Comparison of ENCODE assay signal across 12 cellular contexts in the genomic region with DNA sequence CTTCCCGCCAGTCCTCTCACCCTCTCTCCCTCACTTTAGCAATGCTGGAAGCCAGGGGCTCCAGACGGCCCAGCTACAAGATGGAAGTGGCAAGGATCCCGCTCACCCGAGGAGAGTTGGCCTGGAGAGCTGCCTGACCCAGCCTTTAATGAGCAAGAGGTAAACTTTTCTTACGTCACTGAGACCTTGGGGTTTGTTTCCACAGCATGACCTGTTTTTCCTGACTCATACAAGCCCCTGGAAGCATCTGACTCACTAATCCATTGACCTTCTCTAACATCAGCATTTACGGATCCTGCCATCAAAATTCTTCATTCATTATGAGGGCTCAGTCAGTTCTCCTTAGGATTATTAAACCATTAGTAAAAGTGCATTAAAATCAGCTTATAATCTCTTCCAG.
DNase-seq lines count a peak whose midpoint lies in the region; TF ChIP-seq lines count a peak whose summit lies in the region.
"Had no signal": no experiment of that assay in that cellular context is flagged by ENCODE, and none has a peak within 500 bp of the region (broad histone marks: within the 10 kb centered on the region; RNA-seq: fewer than 3 reads in every experiment).

No MANE protein-coding gene starts in this region.

- peaks cover 0 to 70% (median 56%) of the 10 kb centered on the region in 4 donors for H3K4me1 ChIP-seq in tibial artery

- TF ChIP-seq CTCF in tibial artery (IDR thresholded peaks at IDR 0.05) = no peak

- DNase-seq in DMS53 (lab: John Stamatoyannopoulos, UW) (peak; percentile 43), DMS53 treated with DMSO at 0.1 percent for 48 hours (lab: John Stamatoyannopoulos, UW; ENCODE audit: unreplicated experiment) (no peak), amniotic epithelial cell (ENCODE audit: low read depth) (peak; percentile 97), glomerular endothelial cell (ENCODE audit: extremely low read depth, low read depth, low spot score) (peak; percentile 71), tibial artery (peak; percentile 69 to 92), NOMO-1 treated with dmso at 0.1 percent for 144 hours (lab: John Stamatoyannopoulos, UW; ENCODE audit: unreplicated experiment) (no peak), NCI-H2081 treated with DMSO at 0.1 percent for 48 hours (lab: John Stamatoyannopoulos, UW) (no peak)
- no peak for DNase-seq in activated T-cell treated with anti-CD3 and anti-CD28 coated beads, Interleukin-2, amount 50 U/mL, for 1 hour
- DNase-seq: endodermal cell, H7, Peyer's patch had no signal

- H3K4me3 ChIP-seq in tibial artery = no peak overlapping the region
- H3K4me3 ChIP-seq: Peyer's patch had no signal

- no peaks in the 10 kb centered on the region for H3K36me3 ChIP-seq in tibial artery
- H3K36me3 ChIP-seq: Peyer's patch had no signal

- H3K27me3 ChIP-seq in tibial artery = no peaks in the 10 kb centered on the region
- H3K27me3 ChIP-seq: Peyer's patch had no signal

- intact Hi-C loops in tibial artery (cut with DNase I; ENCODE audit: low total_unique reads) = loop anchor here (5.0 to 10.0 kb wide), 3 partner anchors 278 to 1023 kb away; a partner anchor contains a TSS

- H3K27ac ChIP-seq in tibial artery = peak overlapping the region; percentile 93 to 94
- H3K27ac ChIP-seq: 22Rv1, Peyer's patch had no signal

- no peaks in the 10 kb centered on the region for H3K9me3 ChIP-seq in tibial artery
- H3K9me3 ChIP-seq: Peyer's patch had no signal

Comparison
In these comparisons a context has a peak if more than half of its experiments do, and no peak if none do; other contexts are left out.
1. DNase-seq: peak in DMS53 (single experiment), amniotic epithelial cell (single experiment), glomerular endothelial cell (single experiment) and tibial artery (2 of 2); none in DMS53 treated with DMSO at 0.1 percent for 48 hours (single experiment), NOMO-1 treated with dmso at 0.1 percent for 144 hours (single experiment), activated T-cell treated with anti-CD3 and anti-CD28 coated beads, Interleukin-2, amount 50 U/mL, for 1 hour (single experiment) and NCI-H2081 treated with DMSO at 0.1 percent for 48 hours (single experiment).